14 cellular contexts compared by ENCODE assay signal in the genomic region with DNA sequence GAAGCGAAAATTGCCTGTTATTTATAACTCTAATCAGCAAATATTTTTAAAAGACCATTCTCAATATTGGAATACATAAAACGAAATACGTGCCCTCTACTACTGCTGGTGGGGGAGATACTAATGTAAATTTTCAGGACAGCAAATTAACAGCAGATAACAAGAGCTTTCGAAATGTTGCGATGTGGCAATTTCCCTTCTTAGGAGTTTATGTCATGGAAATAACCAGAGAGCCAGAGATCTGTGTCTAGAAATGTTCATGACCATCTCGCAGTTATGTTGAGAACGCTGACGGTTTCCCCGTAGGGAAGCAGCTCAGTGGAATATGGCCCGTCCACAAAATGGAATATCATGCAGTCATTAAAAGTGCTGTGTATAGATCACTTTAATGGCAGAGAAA.
"Had no signal": no experiment of that assay in that cellular context is flagged by ENCODE, and none has a peak within 500 bp of the region (broad histone marks: within the 10 kb centered on the region; RNA-seq: fewer than 3 reads in every experiment).

No MANE protein-coding gene starts in this region.

- DNase-seq: activated CD4-positive, alpha-beta T cell treated with anti-CD3 and anti-CD28 coated beads, Interleukin-2, amount 10 ng/mL, durations not matched to agents 7 days and 5 days; activated CD4-positive, CD25-positive, alpha-beta regulatory T cell; activated naive CD4-positive, alpha-beta T cell treated with anti-CD3 and anti-CD28 coated beads, Interleukin-2, amount 50 U/mL, for 16 hours; amniotic stem cell; body of pancreas; foreskin keratinocyte; left lung; occipital lobe; right cardiac atrium; tibial artery had no signal

- H3K27me3 ChIP-seq: body of pancreas, foreskin keratinocyte, vagina had no signal

- ATAC-seq: body of pancreas; foreskin keratinocyte; heart left ventricle; left lung; right cardiac atrium; stimulated activated effector memory CD8-positive, alpha-beta T cell treated with anti-CD3 and anti-CD28 coated beads, Interleukin-12 subunit alpha, Interleukin-12 subunit beta, amount 100 ng/mL, for 72 hours had no signal

- H3K36me3 ChIP-seq: heart left ventricle, tibial artery, vagina had no signal

- H3K27ac ChIP-seq: body of pancreas, foreskin keratinocyte, heart left ventricle, left lung, tibial artery, vagina had no signal

- H3K4me3 ChIP-seq: body of pancreas, heart left ventricle, left lung, smooth muscle cell, tibial artery, vagina had no signal
